In the genomic region with DNA sequence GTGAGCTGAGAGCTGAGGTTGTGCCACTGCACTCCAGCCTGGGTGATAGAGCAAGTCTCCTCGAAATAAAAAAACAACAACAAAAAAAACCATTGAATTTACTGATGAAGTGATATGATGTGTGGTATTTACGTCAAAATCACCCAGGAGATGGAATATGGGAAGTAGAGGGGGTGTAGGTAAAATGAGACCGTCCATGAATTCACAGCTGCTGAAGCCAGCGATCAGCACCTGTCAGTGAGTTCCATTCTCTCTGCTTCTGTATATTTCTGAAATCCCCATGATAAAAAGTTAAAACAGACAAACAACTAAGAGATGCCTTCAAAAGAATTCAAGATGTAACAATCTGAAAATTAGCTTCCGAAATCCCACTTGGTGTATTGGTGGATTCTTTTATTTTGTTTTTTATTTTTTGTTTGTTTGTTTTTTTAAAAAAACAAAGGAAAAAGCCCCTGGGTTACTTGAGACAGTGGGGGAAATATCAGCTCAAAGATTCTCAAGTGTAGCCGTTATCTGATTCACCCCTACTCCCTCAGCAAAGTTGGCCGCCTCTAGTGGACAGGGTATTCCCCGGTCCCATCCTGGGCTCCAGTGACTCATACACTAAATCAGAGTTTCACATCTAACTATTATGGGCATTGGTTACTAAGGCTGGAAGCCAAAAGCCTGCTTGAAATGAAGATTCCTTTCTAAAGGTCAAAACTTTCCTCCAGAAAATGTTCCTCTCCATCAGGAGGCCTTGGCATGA, we compare ENCODE assay signal across 8 cellular contexts.
DNase-seq lines count a peak whose midpoint lies in the region; ATAC-seq and TF ChIP-seq lines count a peak whose summit lies in the region.

No MANE protein-coding gene starts in this region.

- H3K4me3 Mint-ChIP-seq in CD14-positive monocyte (no peak overlapping the region), nephron progenitor cell (no peak overlapping the region)
- H3K4me3 Mint-ChIP-seq in activated CD4-positive, alpha-beta memory T cell treated with anti-CD3 and anti-CD28 coated beads for 36 hours = no peak overlapping the region

- H3K27me3 Mint-ChIP-seq in CD14-positive monocyte (ENCODE audit: low read depth in 3 of 3) = peaks cover 0 to under 1% (median 0%) of the 10 kb centered on the region in 3 donors
- H3K27me3 Mint-ChIP-seq in activated CD4-positive, alpha-beta memory T cell treated with anti-CD3 and anti-CD28 coated beads for 36 hours = no peaks in the 10 kb centered on the region
- H3K27me3 Mint-ChIP-seq in nephron progenitor cell (ENCODE audit: low read depth, poor library complexity) = no peaks in the 10 kb centered on the region

- POLR2A ChIA-PET in activated CD4-positive, alpha-beta memory T cell treated with anti-CD3 and anti-CD28 coated beads for 36 hours (lab: Charles Lee) = interaction anchor here (0.7 to 0.9 kb wide), 2 partner anchors 64 to 73 kb away, joined by 3 to 6 read pairs; no protein-coding TSS in a partner anchor

- H3K36me3 Mint-ChIP-seq in CD14-positive monocyte (peaks cover 0 to 1% of the 10 kb centered on the region in 2 donors), nephron progenitor cell (ENCODE audit: low read depth) (no peaks in the 10 kb centered on the region)
- H3K36me3 Mint-ChIP-seq in activated CD4-positive, alpha-beta memory T cell treated with anti-CD3 and anti-CD28 coated beads for 36 hours = no peaks in the 10 kb centered on the region

- CTCF ChIA-PET in activated CD4-positive, alpha-beta memory T cell treated with anti-CD3 and anti-CD28 coated beads for 36 hours (lab: Charles Lee) = interaction anchor here (0.9 to 1.5 kb wide), 5 partner anchors 8 to 79 kb away, joined by 3 to 6 read pairs (median 3); no protein-coding TSS in a partner anchor

- peaks cover 43% of the 10 kb centered on the region for H3K4me1 Mint-ChIP-seq in CD14-positive monocyte
- peaks cover 14% of the 10 kb centered on the region for H3K4me1 Mint-ChIP-seq in activated CD4-positive, alpha-beta memory T cell treated with anti-CD3 and anti-CD28 coated beads for 36 hours (ENCODE audit: low read depth)
- peaks cover 11% of the 10 kb centered on the region for H3K4me1 Mint-ChIP-seq in nephron progenitor cell

- ATAC-seq in GM19023 (IDR thresholded peaks at IDR 0.05; ENCODE audit: unreplicated experiment) (peak; percentile 84), HG03139 (IDR thresholded peaks at IDR 0.05; ENCODE audit: unreplicated experiment) (peak; percentile 87)

- DNase-seq in CD14-positive monocyte (ENCODE audit: low spot score) (peak; percentile 57), myocyte (ENCODE audit: low read depth) (peak; percentile 78), NCI-H510A treated with DMSO at 0.1 percent for 48 hours (lab: John Stamatoyannopoulos, UW) (no peak), nephron progenitor cell (no peak), HPDE6-E6E7 (ENCODE audit: extremely low spot score) (no peak)
- DNase-seq in activated CD4-positive, alpha-beta memory T cell treated with anti-CD3 and anti-CD28 coated beads for 36 hours = peak; percentile 74

- peak overlapping the region in 4 of 7 donors; percentile 21 to 52 (median 32) for H3K27ac Mint-ChIP-seq in CD14-positive monocyte
- peak overlapping the region; percentile 72 for H3K27ac Mint-ChIP-seq in activated CD4-positive, alpha-beta memory T cell treated with anti-CD3 and anti-CD28 coated beads for 36 hours
- H3K27ac Mint-ChIP-seq in nephron progenitor cell = no peak overlapping the region

- TF ChIP-seq CTCF in CD14-positive monocyte (IDR thresholded peaks at IDR 0.05) (no peak), nephron progenitor cell (IDR thresholded peaks at IDR 0.05) (no peak)

- intact Hi-C loops in CD14-positive monocyte (cut with micrococcal nuclease) = no loop called here
- intact Hi-C loops in activated CD4-positive, alpha-beta memory T cell treated with anti-CD3 and anti-CD28 coated beads for 36 hours (cut with micrococcal nuclease) = loop anchor here (1.0 to 2.0 kb wide), 2 partner anchors 18 to 73 kb away; no protein-coding TSS in a partner anchor

- H3K9me3 Mint-ChIP-seq in CD14-positive monocyte (peaks cover 0 to 3% (median 0%) of the 10 kb centered on the region in 7 donors), nephron progenitor cell (no peaks in the 10 kb centered on the region)
- no peaks in the 10 kb centered on the region for H3K9me3 Mint-ChIP-seq in activated CD4-positive, alpha-beta memory T cell treated with anti-CD3 and anti-CD28 coated beads for 36 hours

Comparison
In these comparisons a context has a peak if more than half of its experiments do, and no peak if none do; other contexts are left out.
1. DNase-seq: peak in CD14-positive monocyte (single experiment), activated CD4-positive, alpha-beta memory T cell treated with anti-CD3 and anti-CD28 coated beads for 36 hours (single experiment) and myocyte (single experiment); none in NCI-H510A treated with DMSO at 0.1 percent for 48 hours (single experiment), nephron progenitor cell (single experiment) and HPDE6-E6E7 (single experiment).